In genomic region chr22:25110596-25110845, GRCh38 we compare ENCODE assay signal across 8 cellular contexts.
DNase-seq lines count a peak whose midpoint lies in the region; ATAC-seq, FAIRE-seq and TF ChIP-seq lines count a peak whose summit lies in the region.

No MANE protein-coding gene starts in this region.

- H3K27me3 ChIP-seq in adrenal gland (no peaks in the 10 kb centered on the region), keratinocyte (ENCODE audit: control insufficient read depth, extremely low read depth, insufficient read depth, low read length) (no peaks in the 10 kb centered on the region), subcutaneous abdominal adipose tissue (ENCODE audit: control insufficient read depth in 5 of 5, insufficient read depth in 4 of 5, low read length in 5 of 5) (peaks cover 0 to 3% (median 3%) of the 10 kb centered on the region in 5 donors)

- POLR2A ChIA-PET in activated CD4-positive, alpha-beta T cell treated with anti-CD3 and anti-CD28 coated beads, Interleukin-2, amount 10 ng/mL, durations not matched to agents 7 days and 5 days (lab: Charles Lee), result no interaction called here

- no peak overlapping the region for H3K27ac Mint-ChIP-seq in activated CD4-positive, alpha-beta T cell treated with anti-CD3 and anti-CD28 coated beads, Interleukin-2, amount 10 ng/mL, durations not matched to agents 7 days and 5 days

- no peaks in the 10 kb centered on the region for H3K79me2 ChIP-seq in keratinocyte (ENCODE audit: control insufficient read depth, insufficient read depth, low read length)

- H3K4me2 ChIP-seq in keratinocyte (ENCODE audit: control insufficient read depth, extremely low read depth, insufficient read depth, low read depth, low read length), result peak overlapping the region; percentile 90

- no peaks in the 10 kb centered on the region for H3K9me3 ChIP-seq in adrenal gland (replicated peaks in 1 of 3)
- no peaks in the 10 kb centered on the region for H3K9me3 ChIP-seq in keratinocyte (ENCODE audit: control insufficient read depth, low read depth, low read length)
- H3K9me3 ChIP-seq in subcutaneous abdominal adipose tissue (ENCODE audit: control insufficient read depth in 5 of 5, low read length in 5 of 5), result peaks cover 0 to 3% (median 0%) of the 10 kb centered on the region in 5 donors

- H3K9me3 Mint-ChIP-seq in activated CD4-positive, alpha-beta T cell treated with anti-CD3 and anti-CD28 coated beads, Interleukin-2, amount 10 ng/mL, durations not matched to agents 7 days and 5 days, result peaks cover 5% of the 10 kb centered on the region

- WGBS in adrenal gland, 4 donors, result 13 to 50% (median 36%) methylated on average over 2 to 4 of the region's 4 CpGs

- H3K4me3 ChIP-seq in adrenal gland, result peak overlapping the region in 1 of 4 donors; percentile 58
- H3K4me3 ChIP-seq in keratinocyte (ENCODE audit: control insufficient read depth in 2 of 3, extremely low read depth in 1 of 3, insufficient read depth in 2 of 3, low read depth in 1 of 3, low read length in 3 of 3), result no peak overlapping the region
- H3K4me3 ChIP-seq in subcutaneous abdominal adipose tissue (ENCODE audit: low read depth in 1 of 5, low read length in 5 of 5), result peak overlapping the region; percentile 62 to 80 (median 79)

- peak overlapping the region; percentile 73 for H3K9ac ChIP-seq in keratinocyte (ENCODE audit: control insufficient read depth, extremely low read depth, insufficient read depth, low read length)
- peak overlapping the region in 2 of 5 donors; percentile 66 to 71 for H3K9ac ChIP-seq in subcutaneous abdominal adipose tissue (ENCODE audit: low read length in 5 of 5)

- no peak for FAIRE-seq in keratinocyte (lab: Jason Lieb, UNC)

- no peaks in the 10 kb centered on the region for H3K27me3 Mint-ChIP-seq in activated CD4-positive, alpha-beta T cell treated with anti-CD3 and anti-CD28 coated beads, Interleukin-2, amount 10 ng/mL, durations not matched to agents 7 days and 5 days

- H3K27ac ChIP-seq in adrenal gland, result peak overlapping the region; percentile 41 to 91 (median 83)
- peak overlapping the region; percentile 87 for H3K27ac ChIP-seq in keratinocyte (ENCODE audit: control insufficient read depth, insufficient read depth, low read length)
- H3K27ac ChIP-seq in subcutaneous abdominal adipose tissue (ENCODE audit: low read depth, low read length), result peak overlapping the region; percentile 72

- no peak overlapping the region for H2AFZ ChIP-seq in keratinocyte (ENCODE audit: control insufficient read depth, low read length)

- dilution Hi-C loops in keratinocyte (cut with MboI; ENCODE audit: extremely low pct_ligation_motif_present, low sequenced_read_pairs), result no loop called here

- intact Hi-C loops in adrenal gland (cut with DNase I), result loop anchor here in 1 of 2 donors (2.0 kb wide), 1 partner anchor 62 kb away; no protein-coding TSS in a partner anchor

- H3K4me3 Mint-ChIP-seq in activated CD4-positive, alpha-beta T cell treated with anti-CD3 and anti-CD28 coated beads, Interleukin-2, amount 10 ng/mL, durations not matched to agents 7 days and 5 days, result peak overlapping the region; percentile 61

- H4K20me1 ChIP-seq in keratinocyte (ENCODE audit: control insufficient read depth, extremely low read depth, insufficient read depth, low read length), result no peaks in the 10 kb centered on the region

- H3K4me1 ChIP-seq in adrenal gland (replicated peaks in 1 of 2) (peaks cover 43 to 45% of the 10 kb centered on the region in 2 donors), keratinocyte (ENCODE audit: control insufficient read depth, extremely low read depth, insufficient read depth, low read length) (peaks cover 48% of the 10 kb centered on the region), subcutaneous abdominal adipose tissue (ENCODE audit: control insufficient read depth in 5 of 5, insufficient read depth in 5 of 5, low read length in 5 of 5) (peaks cover 4 to 49% (median 43%) of the 10 kb centered on the region in 5 donors)

- CTCF ChIA-PET in activated CD4-positive, alpha-beta T cell treated with anti-CD3 and anti-CD28 coated beads, Interleukin-2, amount 10 ng/mL, durations not matched to agents 7 days and 5 days (lab: Charles Lee), result interaction anchor here (1.6 to 2.4 kb wide), 3 partner anchors 13 to 41 kb away, joined by 5 to 8 read pairs (median 6); no protein-coding TSS in a partner anchor

- no peak for DNase-seq in activated CD4-positive, alpha-beta T cell treated with anti-CD3 and anti-CD28 coated beads, Interleukin-2, amount 10 ng/mL, durations not matched to agents 7 days and 5 days
- no peak for DNase-seq in activated CD4-positive, alpha-beta T cell treated with anti-CD3 and anti-CD28 coated beads, Interleukin-2, amount 50 U/mL, for 48 hours
- DNase-seq in adrenal gland (peak in 1 of 7 donors; percentile 53), keratinocyte (ENCODE audit: low read depth, low spot score) (no peak), H4 (ENCODE audit: low spot score) (no peak)
- DNase-seq in stimulated activated CD4-positive, alpha-beta T cell treated with anti-CD3 and anti-CD28 coated beads, Interleukin-12 subunit alpha, Interleukin-12 subunit beta, amount 100 ng/mL, for 4 hours, result no peak

- H3K4me1 Mint-ChIP-seq in activated CD4-positive, alpha-beta T cell treated with anti-CD3 and anti-CD28 coated beads, Interleukin-2, amount 10 ng/mL, durations not matched to agents 7 days and 5 days, result peaks cover 24% of the 10 kb centered on the region

- TF ChIP-seq POLR2A in adrenal gland (IDR thresholded peaks at IDR 0.05), result no peak

- ATAC-seq in HG02588 (IDR thresholded peaks at IDR 0.05; ENCODE audit: unreplicated experiment), result no peak

- peaks cover 4% of the 10 kb centered on the region for H3K9me1 ChIP-seq in keratinocyte (ENCODE audit: control insufficient read depth, extremely low read depth, insufficient read depth, low read length)

- peaks cover 16% of the 10 kb centered on the region for H3K36me3 Mint-ChIP-seq in activated CD4-positive, alpha-beta T cell treated with anti-CD3 and anti-CD28 coated beads, Interleukin-2, amount 10 ng/mL, durations not matched to agents 7 days and 5 days (ENCODE audit: low read depth)

- H3K36me3 ChIP-seq in adrenal gland (replicated peaks in 1 of 2) (no peaks in the 10 kb centered on the region), keratinocyte (ENCODE audit: control insufficient read depth in 2 of 2, extremely low read depth in 1 of 2, insufficient read depth in 2 of 2, low read length in 2 of 2) (peaks cover 0 to 3% of the 10 kb centered on the region in 2 experiments), subcutaneous abdominal adipose tissue (ENCODE audit: control insufficient read depth in 5 of 5, insufficient read depth in 5 of 5, low read length in 5 of 5) (no peaks in the 10 kb centered on the region)

- TF ChIP-seq CTCF in adrenal gland (IDR thresholded peaks at IDR 0.05) (no peak), keratinocyte (optimal IDR thresholded peaks at IDR 0.05 in 1 of 3, IDR thresholded peaks at IDR 0.05 in 1 of 3, conservative IDR thresholded peaks at IDR 0.05 in 1 of 3; ENCODE audit: extremely low read depth in 1 of 3, insufficient read depth in 2 of 3, low read length in 3 of 3) (no peak)

Comparison
In these comparisons a context has a peak if more than half of its experiments do, and no peak if none do; other contexts are left out.
1. H3K4me3 ChIP-seq: peak in subcutaneous abdominal adipose tissue (5 of 5); none in keratinocyte (0 of 3).
2. Peak in every context shown above with its lines, with median percentiles within 50 percentile points of each other: H3K27ac ChIP-seq.